Comparison of ENCODE assay signal across 10 cellular contexts in the genomic region with DNA sequence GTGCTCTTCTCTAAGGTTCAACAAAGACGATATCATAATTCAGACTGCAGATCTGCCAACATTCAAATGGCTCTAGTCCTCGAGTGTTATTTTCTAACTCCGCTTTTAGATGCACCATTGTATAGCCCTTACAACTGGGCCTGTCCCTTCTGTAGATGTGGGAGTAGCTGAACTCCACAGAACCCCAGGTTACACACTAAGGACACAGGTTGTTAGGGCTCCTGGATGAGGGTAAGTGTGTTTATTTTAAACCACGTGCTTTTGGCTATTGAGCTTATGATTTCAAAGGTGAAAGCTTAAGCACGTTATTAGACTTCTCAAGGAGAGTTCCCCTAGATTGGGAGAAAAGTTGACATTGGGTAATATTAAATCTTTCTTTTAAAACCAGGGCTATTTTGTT.
"Had no signal": no experiment of that assay in that cellular context is flagged by ENCODE, and none has a peak within 500 bp of the region (broad histone marks: within the 10 kb centered on the region; RNA-seq: fewer than 3 reads in every experiment).

No MANE protein-coding gene starts in this region.

- DNase-seq: H7, HFFc6, KBM-7 had no signal

- H3K27me3 Mint-ChIP-seq: IgD-negative memory B cell had no signal

- FAIRE-seq: H1, HepG2 had no signal

- ATAC-seq: GM23338, HCT116, HepG2 had no signal

- H3K4me3 Mint-ChIP-seq: GM23338, HFFc6, IgD-negative memory B cell had no signal

- H3K4me1 Mint-ChIP-seq: GM23338, IgD-negative memory B cell had no signal

- H3K9me3 ChIP-seq: HAP-1 had no signal

- H3K9me3 Mint-ChIP-seq: GM23338, HFFc6, IgD-negative memory B cell had no signal

- H3K27ac ChIP-seq: HL-60 had no signal

- H3K27ac Mint-ChIP-seq: GM23338, HFFc6, IgD-negative memory B cell had no signal

- H3K4me3 ChIP-seq: GM23338, HAP-1 had no signal
